Comparison of ENCODE assay signal across 1 cellular context in genomic region chr2:55408946-55409868, GRCh38.
TF ChIP-seq lines count a peak whose summit lies in the region.

No MANE protein-coding gene starts in this region.

TF ChIP-seq in H1, 55 proteins besides CTCF, POLR2A, EP300 and RAD21 (continued from another document):
- no peak for TF ChIP-seq CHD1 (IDR thresholded peaks at IDR 0.05; ENCODE audit: low read depth, low read length)
- no peak for TF ChIP-seq KDM4A (IDR thresholded peaks at IDR 0.05; ENCODE audit: low read depth, low read length, severe bottlenecking)
- no peak for TF ChIP-seq SUZ12 (IDR thresholded peaks at IDR 0.05; ENCODE audit: low read length)
- TF ChIP-seq YY1 (IDR thresholded peaks at IDR 0.05; ENCODE audit: low read depth, low read length) = no peak
- TF ChIP-seq TAF7 (optimal IDR thresholded peaks at IDR 0.05; ENCODE audit: borderline replicate concordance, low read depth, low read length) = no peak
- no peak for TF ChIP-seq HDAC6 (IDR thresholded peaks at IDR 0.05; ENCODE audit: low read depth, low read length)
- no peak for TF ChIP-seq POU5F1 (IDR thresholded peaks at IDR 0.05; ENCODE audit: low read depth, low read length)
- TF ChIP-seq CBX8 (IDR thresholded peaks at IDR 0.05; ENCODE audit: borderline replicate concordance, low read depth, low read length) = no peak
- no peak for TF ChIP-seq RFX5 (IDR thresholded peaks at IDR 0.05; ENCODE audit: borderline replicate concordance, low read depth, low read length)
- TF ChIP-seq SAP30 (IDR thresholded peaks at IDR 0.05; ENCODE audit: insufficient read depth, insufficient replicate concordance, low read length) = no peak
